Comparison of ENCODE assay signal across 8 cellular contexts in genomic region chr1:209601809-209602657, GRCh38. TPM values are rescaled to one million over a fixed set of nuclear protein-coding genes. Genes with fewer than 3 reads are reported as not detected.
A peak's percentile ranks its signal among the peaks of the same experiment; 100 is the strongest.
DNase-seq lines count a peak whose midpoint lies in the region; ATAC-seq, FAIRE-seq and TF ChIP-seq lines count a peak whose summit lies in the region.

No MANE protein-coding gene starts in this region.

- no peaks in the 10 kb centered on the region for H4K20me1 ChIP-seq in keratinocyte (ENCODE audit: control insufficient read depth, extremely low read depth, insufficient read depth, low read length)

- no peaks in the 10 kb centered on the region for H3K9me3 ChIP-seq in keratinocyte (ENCODE audit: control insufficient read depth, low read depth, low read length)

- H3K79me2 ChIP-seq in keratinocyte (ENCODE audit: control insufficient read depth, insufficient read depth, low read length) = no peaks in the 10 kb centered on the region

- no peak overlapping the region for H3K9ac ChIP-seq in keratinocyte (ENCODE audit: control insufficient read depth, extremely low read depth, insufficient read depth, low read length)

- no peak overlapping the region for H3K4me3 Mint-ChIP-seq in MCF 10A (ENCODE audit: unreplicated experiment)
- no peak overlapping the region for H3K4me3 Mint-ChIP-seq in stimulated activated effector memory CD8-positive, alpha-beta T cell treated with anti-CD3 and anti-CD28 coated beads, Interleukin-12 subunit alpha, Interleukin-12 subunit beta, amount 100 ng/mL, for 72 hours

- peak; percentile 92 for TF ChIP-seq CTCF in MCF 10A (IDR thresholded peaks at IDR 0.05; ENCODE audit: unreplicated experiment)
- TF ChIP-seq CTCF in keratinocyte (optimal IDR thresholded peaks at IDR 0.05 in 1 of 3, IDR thresholded peaks at IDR 0.05 in 1 of 3, conservative IDR thresholded peaks at IDR 0.05 in 1 of 3; ENCODE audit: extremely low read depth in 1 of 3, insufficient read depth in 2 of 3, low read length in 3 of 3) = peak; percentile 81 to 97 (median 89)

- H3K4me1 ChIP-seq in keratinocyte (ENCODE audit: control insufficient read depth, extremely low read depth, insufficient read depth, low read length) = peaks cover 17% of the 10 kb centered on the region

- dilution Hi-C loops in keratinocyte (cut with MboI; ENCODE audit: extremely low pct_ligation_motif_present, low sequenced_read_pairs) = no loop called here

- peak; percentile 16 for DNase-seq in activated T-cell treated with anti-CD3 and anti-CD28 coated beads for 48 hours (ENCODE audit: low read depth)
- DNase-seq in activated T-cell treated with anti-CD3 and anti-CD28 coated beads for 4 hours = no peak
- DNase-seq in RCC 7860 (ENCODE audit: low spot score) = peak; percentile 49
- DNase-seq in MCF 10A (ENCODE audit: unreplicated experiment) = peak; percentile 90
- no peak for DNase-seq in keratinocyte (ENCODE audit: low read depth, low spot score)
- DNase-seq in stimulated activated effector memory CD8-positive, alpha-beta T cell treated with anti-CD3 and anti-CD28 coated beads, Interleukin-12 subunit alpha, Interleukin-12 subunit beta, amount 100 ng/mL, for 72 hours (ENCODE audit: low spot score in 2 of 2) = no peak
- no peak for DNase-seq in effector CD4-positive, alpha-beta T cell

- CTCF ChIA-PET in MCF 10A (lab: Yijun Ruan, JAX) = interaction anchor here (0.6 to 15.2 kb wide), 45 partner anchors 10 to 388 kb away, joined by 3 to 403 read pairs (median 5); partner anchors contain the start of genes CAMK1G, HSD11B1, LAMB3 and TRAF3IP3

- POLR2A ChIA-PET in MCF 10A (lab: Yijun Ruan, JAX) = interaction anchor here (0.5 to 1.7 kb wide), 8 partner anchors 9 to 549 kb away, joined by 3 to 5 read pairs (median 4); partner anchors contain the start of gene TRAF3IP3

- H3K4me3 ChIP-seq in keratinocyte (ENCODE audit: control insufficient read depth in 2 of 3, extremely low read depth in 1 of 3, insufficient read depth in 2 of 3, low read depth in 1 of 3, low read length in 3 of 3) = no peak overlapping the region

- no peaks in the 10 kb centered on the region for H3K36me3 ChIP-seq in keratinocyte (ENCODE audit: control insufficient read depth in 2 of 2, extremely low read depth in 1 of 2, insufficient read depth in 2 of 2, low read length in 2 of 2)

- H3K9me3 Mint-ChIP-seq in MCF 10A (ENCODE audit: unreplicated experiment) = no peaks in the 10 kb centered on the region
- no peaks in the 10 kb centered on the region for H3K9me3 Mint-ChIP-seq in stimulated activated effector memory CD8-positive, alpha-beta T cell treated with anti-CD3 and anti-CD28 coated beads, Interleukin-12 subunit alpha, Interleukin-12 subunit beta, amount 100 ng/mL, for 72 hours

- H3K27me3 Mint-ChIP-seq in MCF 10A (ENCODE audit: insufficient read depth, unreplicated experiment) = no peaks in the 10 kb centered on the region

- H3K36me3 Mint-ChIP-seq in MCF 10A (ENCODE audit: insufficient read depth, unreplicated experiment) = no peaks in the 10 kb centered on the region
- no peaks in the 10 kb centered on the region for H3K36me3 Mint-ChIP-seq in stimulated activated effector memory CD8-positive, alpha-beta T cell treated with anti-CD3 and anti-CD28 coated beads, Interleukin-12 subunit alpha, Interleukin-12 subunit beta, amount 100 ng/mL, for 72 hours

- no peak overlapping the region for H3K27ac Mint-ChIP-seq in MCF 10A (ENCODE audit: low read depth, unreplicated experiment)
- H3K27ac Mint-ChIP-seq in stimulated activated effector memory CD8-positive, alpha-beta T cell treated with anti-CD3 and anti-CD28 coated beads, Interleukin-12 subunit alpha, Interleukin-12 subunit beta, amount 100 ng/mL, for 72 hours = no peak overlapping the region

- peak; percentile 65 for ATAC-seq in HG03521 (IDR thresholded peaks at IDR 0.05; ENCODE audit: unreplicated experiment)
- ATAC-seq in stimulated activated effector memory CD8-positive, alpha-beta T cell treated with anti-CD3 and anti-CD28 coated beads, Interleukin-12 subunit alpha, Interleukin-12 subunit beta, amount 100 ng/mL, for 72 hours = peak; percentile 74

- H3K9me1 ChIP-seq in keratinocyte (ENCODE audit: control insufficient read depth, extremely low read depth, insufficient read depth, low read length) = no peaks in the 10 kb centered on the region

- intact Hi-C loops in MCF 10A (cut with micrococcal nuclease) = loop anchor here (1.0 to 2.0 kb wide), 5 partner anchors 25 to 145 kb away; no protein-coding TSS in a partner anchor

- H3K27me3 ChIP-seq in keratinocyte (ENCODE audit: control insufficient read depth, extremely low read depth, insufficient read depth, low read length) = no peaks in the 10 kb centered on the region

- H3K27ac ChIP-seq in keratinocyte (ENCODE audit: control insufficient read depth, insufficient read depth, low read length) = no peak overlapping the region

- H3K4me1 Mint-ChIP-seq in MCF 10A (ENCODE audit: insufficient read depth, unreplicated experiment) = no peaks in the 10 kb centered on the region
- no peaks in the 10 kb centered on the region for H3K4me1 Mint-ChIP-seq in stimulated activated effector memory CD8-positive, alpha-beta T cell treated with anti-CD3 and anti-CD28 coated beads, Interleukin-12 subunit alpha, Interleukin-12 subunit beta, amount 100 ng/mL, for 72 hours

- H3K4me2 ChIP-seq in keratinocyte (ENCODE audit: control insufficient read depth, extremely low read depth, insufficient read depth, low read depth, low read length) = no peak overlapping the region

- BruUV-seq in MCF 10A (replicated peaks; lab: Mats Ljungman, UMichigan) = no TSS peak

- no peak overlapping the region for H2AFZ ChIP-seq in keratinocyte (ENCODE audit: control insufficient read depth, low read length)

- FAIRE-seq in RCC 7860 (lab: Jason Lieb, UNC) (no peak), keratinocyte (lab: Jason Lieb, UNC) (peak; percentile 86)

RNA-seq across cellular contexts. Expression of gene CAMK1G, which starts 18.5 kb away (rescaled TPM):
- total RNA-seq in MCF 10A (2022) = not detected in 2 replicates
- polyA plus RNA-seq in keratinocyte = 0.02 TPM in 1 of 3 replicates, not detected in the others
- polyA plus RNA-seq in keratinocyte (2011; ENCODE audit: low read depth) = not detected
- not detected in 2 replicates for polyA plus RNA-seq in keratinocyte (2011; cell fraction: cytosol; rRNA removed)
- not detected in 2 replicates for polyA plus RNA-seq in keratinocyte (2011; cell fraction: nucleus; rRNA removed)
- 0.11 TPM in 1 of 2 replicates, not detected in the other for polyA plus RNA-seq in keratinocyte (2012; ENCODE audit: low replicate concordance)
- polyA minus RNA-seq in keratinocyte = not detected in 3 replicates
- polyA minus RNA-seq in keratinocyte (2011; cell fraction: cytosol; rRNA and poly(A)+ RNA removed) = not detected
- polyA minus RNA-seq in keratinocyte (2011; cell fraction: nucleus; rRNA and poly(A)+ RNA removed) = not detected in 2 replicates

RNA-seq across cellular contexts. Expression of gene LAMB3, which starts 50.2 kb away (rescaled TPM):
- total RNA-seq in MCF 10A (2022) = 999 and 1,572 TPM in 2 replicates
- polyA plus RNA-seq in keratinocyte = 659 to 1,206 TPM (median 953 TPM) in 3 replicates
- 649 TPM for polyA plus RNA-seq in keratinocyte (2011; ENCODE audit: low read depth)
- 240 and 422 TPM in 2 replicates for polyA plus RNA-seq in keratinocyte (2011; cell fraction: cytosol; rRNA removed)
- 2,965 and 3,376 TPM in 2 replicates for polyA plus RNA-seq in keratinocyte (2011; cell fraction: nucleus; rRNA removed)
- 638 and 1,913 TPM in 2 replicates for polyA plus RNA-seq in keratinocyte (2012; ENCODE audit: low replicate concordance)
- polyA minus RNA-seq in keratinocyte = 1,171 to 2,790 TPM (median 1,215 TPM) in 3 replicates
- 1,139 TPM for polyA minus RNA-seq in keratinocyte (2011; cell fraction: cytosol; rRNA and poly(A)+ RNA removed)
- polyA minus RNA-seq in keratinocyte (2011; cell fraction: nucleus; rRNA and poly(A)+ RNA removed) = 3,983 and 4,160 TPM in 2 replicates

Comparison
In these comparisons a context has a peak if more than half of its experiments do, and no peak if none do; other contexts are left out.
1. DNase-seq: peak in activated T-cell treated with anti-CD3 and anti-CD28 coated beads for 48 hours (single experiment), RCC 7860 (single experiment) and MCF 10A (single experiment); none in activated T-cell treated with anti-CD3 and anti-CD28 coated beads for 4 hours (single experiment), keratinocyte (single experiment), stimulated activated effector memory CD8-positive, alpha-beta T cell treated with anti-CD3 and anti-CD28 coated beads, Interleukin-12 subunit alpha, Interleukin-12 subunit beta, amount 100 ng/mL, for 72 hours (0 of 2) and effector CD4-positive, alpha-beta T cell (single experiment).